In genomic region chr5:74221413-74221812, GRCh38 we compare ENCODE assay signal across 4 cellular contexts.
TF ChIP-seq lines count a peak whose summit lies in the region.

No MANE protein-coding gene starts in this region.

TF ChIP-seq in A549, 52 proteins besides CTCF, POLR2A, EP300 and RAD21:
- TF ChIP-seq ELK1 (IDR thresholded peaks at IDR 0.05; ENCODE audit: low read depth, low read length): no peak
- TF ChIP-seq PHF8 (IDR thresholded peaks at IDR 0.05; ENCODE audit: borderline replicate concordance, low read depth): no peak
- no peak for TF ChIP-seq JUNB (IDR thresholded peaks at IDR 0.05)
- no peak for TF ChIP-seq EHF (CRISPR knock-in tag; IDR thresholded peaks at IDR 0.05)
- TF ChIP-seq MAFK (IDR thresholded peaks at IDR 0.05; ENCODE audit: partially characterized antibody): peak; percentile 76
- TF ChIP-seq ZC3H11A (IDR thresholded peaks at IDR 0.05): no peak

TF ChIP-seq in IMR-90, 13 proteins besides CTCF, POLR2A, EP300 and RAD21:
- TF ChIP-seq SMC3 (IDR thresholded peaks at IDR 0.05; ENCODE audit: low read depth, low read length): no peak
- peak; percentile 86 for TF ChIP-seq MAFK (IDR thresholded peaks at IDR 0.05; ENCODE audit: low read depth, low read length)

TF ChIP-seq in H1, 55 proteins besides CTCF, POLR2A, EP300 and RAD21:
- TF ChIP-seq BACH1 (IDR thresholded peaks at IDR 0.05; ENCODE audit: low read length) (no peak), MAFK (IDR thresholded peaks at IDR 0.05; ENCODE audit: low read depth, low read length) (peak; percentile 29; the same call in 1 of the 2 replicates)
TF ChIP-seq in H1: peak in this region for 1.

TF ChIP-seq in HEK293T, 16 proteins besides CTCF, POLR2A, EP300 and RAD21:
- TF ChIP-seq BHLHE40 (IDR thresholded peaks at IDR 0.05; ENCODE audit: borderline replicate concordance) (no peak), NFRKB (IDR thresholded peaks at IDR 0.05) (no peak), L3MBTL2 (conservative IDR thresholded peaks at IDR 0.05) (no peak), ELF4 (IDR thresholded peaks at IDR 0.05) (no peak), CTBP1 (IDR thresholded peaks at IDR 0.05; ENCODE audit: borderline replicate concordance) (no peak), HDGF (IDR thresholded peaks at IDR 0.05; ENCODE audit: borderline replicate concordance) (no peak), FOXA1 (IDR thresholded peaks at IDR 0.05) (no peak), LEF1 (IDR thresholded peaks at IDR 0.05; ENCODE audit: borderline replicate concordance) (no peak), PKNOX1 (IDR thresholded peaks at IDR 0.05) (no peak)
